ENCODE assay signal across 26 cellular contexts in genomic region chr2:143608758-143609157, GRCh38.
"Had no signal": no experiment of that assay in that cellular context is flagged by ENCODE, and none has a peak within 500 bp of the region (broad histone marks: within the 10 kb centered on the region; RNA-seq: fewer than 3 reads in every experiment).

No MANE protein-coding gene starts in this region.

- H3K27ac Mint-ChIP-seq: activated naive CD4-positive, alpha-beta T cell treated with anti-CD3 and anti-CD28 coated beads for 36 hours; activated naive CD8-positive, alpha-beta T cell treated with anti-CD3 and anti-CD28 coated beads for 36 hours; stimulated activated naive B cell treated with anti-CD40 and anti-IgM and Interleukin-4, amounts not matched to agents 10 μg/mL and 1 μg/mL and 100 μg/mL, for 72 hours had no signal

- H3K36me3 ChIP-seq: adrenal gland, cardiac muscle cell, gastroesophageal sphincter, transverse colon had no signal

- ATAC-seq: activated CD4-positive, CD25-positive, alpha-beta regulatory T cell treated with anti-CD3 and anti-CD28 coated beads, Interleukin-2, amount 50 U/mL, for 24 hours; body of pancreas; gastroesophageal sphincter; left cardiac atrium; psoas muscle; stimulated activated naive B cell treated with anti-CD40 and anti-IgM and Interleukin-4, amounts not matched to agents 10 μg/mL and 1 μg/mL and 100 μg/mL, for 72 hours had no signal

- H3K27me3 Mint-ChIP-seq: activated naive CD8-positive, alpha-beta T cell treated with anti-CD3 and anti-CD28 coated beads for 36 hours; naive B cell; stimulated activated naive B cell treated with anti-CD40 and anti-IgM and Interleukin-4, amounts not matched to agents 10 μg/mL and 1 μg/mL and 100 μg/mL, for 72 hours had no signal

- H3K4me3 ChIP-seq: adrenal gland, body of pancreas, cardiac muscle cell, coronary artery, gastroesophageal sphincter, psoas muscle, transverse colon had no signal

- DNase-seq: activated CD4-positive, alpha-beta T cell treated with anti-CD3 and anti-CD28 coated beads for 48 hours; activated CD4-positive, alpha-beta T cell treated with anti-CD3 and anti-CD28 coated beads, Interleukin-2, amount 50 U/mL, for 48 hours; activated CD8-positive, alpha-beta memory T cell treated with anti-CD3 and anti-CD28 coated beads for 24 hours; activated effector memory CD4-positive, alpha-beta T cell treated with anti-CD3 and anti-CD28 coated beads, Interleukin-2, amount 50 U/mL, for 16 hours; activated naive CD4-positive, alpha-beta T cell treated with anti-CD3 and anti-CD28 coated beads for 36 hours; activated naive CD8-positive, alpha-beta T cell treated with anti-CD3 and anti-CD28 coated beads for 36 hours; adrenal gland; aorta; body of pancreas; dorsolateral prefrontal cortex; effector memory CD4-positive, alpha-beta T cell; head of caudate nucleus; hippocampal formation; left cardiac atrium; mammary epithelial cell; naive B cell; psoas muscle; stimulated activated CD4-positive, alpha-beta T cell treated with anti-CD3 and anti-CD28 coated beads, Interleukin-15, amount 100 ng/mL, for 24 hours; stimulated activated CD4-positive, alpha-beta T cell treated with anti-CD3 and anti-CD28 coated beads, Interleukin-2, amount 100 ng/mL, for 24 hours; stimulated activated naive B cell treated with anti-CD40 and anti-IgM and Interleukin-4, amounts not matched to agents 10 μg/mL and 1 μg/mL and 100 μg/mL, for 72 hours; transverse colon had no signal

- H3K27me3 ChIP-seq: adrenal gland, body of pancreas, cardiac muscle cell, dorsolateral prefrontal cortex, gastroesophageal sphincter, transverse colon had no signal

- H3K9me3 ChIP-seq: adrenal gland, body of pancreas, gastroesophageal sphincter, psoas muscle, transverse colon had no signal

- H3K27ac ChIP-seq: body of pancreas, cardiac muscle cell, psoas muscle, VCaP had no signal

- H3K4me1 ChIP-seq: adrenal gland, gastroesophageal sphincter, psoas muscle, transverse colon had no signal

- H3K4me1 Mint-ChIP-seq: stimulated activated naive B cell treated with anti-CD40 and anti-IgM and Interleukin-4, amounts not matched to agents 10 μg/mL and 1 μg/mL and 100 μg/mL, for 72 hours had no signal

- H3K9me3 Mint-ChIP-seq: activated naive CD4-positive, alpha-beta T cell treated with anti-CD3 and anti-CD28 coated beads for 36 hours; activated naive CD8-positive, alpha-beta T cell treated with anti-CD3 and anti-CD28 coated beads for 36 hours; naive B cell; stimulated activated naive B cell treated with anti-CD40 and anti-IgM and Interleukin-4, amounts not matched to agents 10 μg/mL and 1 μg/mL and 100 μg/mL, for 72 hours had no signal

- H3K4me3 Mint-ChIP-seq: activated naive CD4-positive, alpha-beta T cell treated with anti-CD3 and anti-CD28 coated beads for 36 hours; activated naive CD8-positive, alpha-beta T cell treated with anti-CD3 and anti-CD28 coated beads for 36 hours; naive B cell; stimulated activated naive B cell treated with anti-CD40 and anti-IgM and Interleukin-4, amounts not matched to agents 10 μg/mL and 1 μg/mL and 100 μg/mL, for 72 hours had no signal
